Comparison of ENCODE assay signal across 19 cellular contexts in genomic region chrX:5726246-5726645, GRCh38.
DNase-seq lines count a peak whose midpoint lies in the region; ATAC-seq and TF ChIP-seq lines count a peak whose summit lies in the region.
"Had no signal": no experiment of that assay in that cellular context is flagged by ENCODE, and none has a peak within 500 bp of the region (broad histone marks: within the 10 kb centered on the region; RNA-seq: fewer than 3 reads in every experiment).

No MANE protein-coding gene starts in this region.

- no peak overlapping the region for H3K4me3 ChIP-seq in gastrocnemius medialis
- no peak overlapping the region for H3K4me3 ChIP-seq in PC-9
- H3K4me3 ChIP-seq: BLaER1, body of pancreas, colonic mucosa, left lung, tibial artery had no signal

- no peaks in the 10 kb centered on the region for H3K36me3 Mint-ChIP-seq in HFFc6 (ENCODE audit: low read depth)
- peaks cover 15% of the 10 kb centered on the region for H3K36me3 Mint-ChIP-seq in dendritic cell treated with granulocyte-macrophage colony-stimulating factor and Interleukin-4, amounts not matched to agents 40 ng/mL and 50 ng/mL, for 4 days (ENCODE audit: low read depth)
- H3K36me3 Mint-ChIP-seq in natural killer cell treated with Interleukin-12 subunit alpha and Interleukin-12 subunit beta and Interleukin-15 and Interleukin-18, amount 100 ng/mL, for 72 hours = no peaks in the 10 kb centered on the region

- H3K27ac ChIP-seq in gastrocnemius medialis (no peak overlapping the region), PC-9 (no peak overlapping the region)
- H3K27ac ChIP-seq: BLaER1, body of pancreas, colonic mucosa, left lung, tibial artery had no signal

- DNase-seq in HFFc6 = peak; percentile 1
- peak; percentile 32 to 65 for DNase-seq in NOMO-1 (lab: John Stamatoyannopoulos, UW; ENCODE audit: unreplicated experiment in 2 of 2)
- DNase-seq in gastrocnemius medialis = peak; percentile 2 to 12
- no peak for DNase-seq in PC-9
- no peak for DNase-seq in NCI-H748 (lab: John Stamatoyannopoulos, UW; ENCODE audit: unreplicated experiment)
- no peak for DNase-seq in natural killer cell treated with Interleukin-12 subunit alpha and Interleukin-12 subunit beta and Interleukin-15 and Interleukin-18, amount 100 ng/mL, for 72 hours (ENCODE audit: low spot score)
- no peak for DNase-seq in activated naive CD4-positive, alpha-beta T cell treated with Interleukin-2 at 50 U/mL for 16 hours
- DNase-seq: activated CD4-positive, alpha-beta T cell treated with anti-CD3 and anti-CD28 coated beads for 48 hours; activated naive CD4-positive, alpha-beta T cell treated with anti-CD3 and anti-CD28 coated beads for 36 hours; colonic mucosa; left lung; NCI-H1930; NCI-H446 treated with DMSO at 0.1 percent for 48 hours; small intestine had no signal

- CTCF ChIA-PET in PC-9 (lab: Charles Lee) = no interaction called here

- no peaks in the 10 kb centered on the region for H3K4me1 Mint-ChIP-seq in HFFc6 (ENCODE audit: low read depth)
- H3K4me1 Mint-ChIP-seq in dendritic cell treated with granulocyte-macrophage colony-stimulating factor and Interleukin-4, amounts not matched to agents 40 ng/mL and 50 ng/mL, for 4 days (ENCODE audit: low read depth) = peaks cover 17% of the 10 kb centered on the region
- no peaks in the 10 kb centered on the region for H3K4me1 Mint-ChIP-seq in natural killer cell treated with Interleukin-12 subunit alpha and Interleukin-12 subunit beta and Interleukin-15 and Interleukin-18, amount 100 ng/mL, for 72 hours (ENCODE audit: low read depth in 2 of 2)

- H3K79me2 ChIP-seq in PC-9 (ENCODE audit: low read depth) = no peaks in the 10 kb centered on the region

- no peaks in the 10 kb centered on the region for H3K27me3 Mint-ChIP-seq in HFFc6 (ENCODE audit: insufficient read depth)
- peaks cover 6% of the 10 kb centered on the region for H3K27me3 Mint-ChIP-seq in dendritic cell treated with granulocyte-macrophage colony-stimulating factor and Interleukin-4, amounts not matched to agents 40 ng/mL and 50 ng/mL, for 4 days
- no peaks in the 10 kb centered on the region for H3K27me3 Mint-ChIP-seq in natural killer cell treated with Interleukin-12 subunit alpha and Interleukin-12 subunit beta and Interleukin-15 and Interleukin-18, amount 100 ng/mL, for 72 hours

- BruUV-seq in PC-9 (replicated peaks; lab: Mats Ljungman, UMichigan) = no TSS peak

- peak overlapping the region; percentile 54; the same call in 1 of the 2 replicates for H3K27ac Mint-ChIP-seq in HFFc6
- H3K27ac Mint-ChIP-seq in dendritic cell treated with granulocyte-macrophage colony-stimulating factor and Interleukin-4, amounts not matched to agents 40 ng/mL and 50 ng/mL, for 4 days = peak overlapping the region; percentile 94
- H3K27ac Mint-ChIP-seq in natural killer cell treated with Interleukin-12 subunit alpha and Interleukin-12 subunit beta and Interleukin-15 and Interleukin-18, amount 100 ng/mL, for 72 hours = no peak overlapping the region
- H3K27ac Mint-ChIP-seq: activated naive CD4-positive, alpha-beta T cell treated with anti-CD3 and anti-CD28 coated beads for 36 hours had no signal

- H2AFZ ChIP-seq in PC-9 = no peak overlapping the region

- H3K4me2 ChIP-seq in PC-9 = no peak overlapping the region
- H3K4me2 ChIP-seq: BLaER1 had no signal

- intact Hi-C loops in dendritic cell treated with granulocyte-macrophage colony-stimulating factor and Interleukin-4, amounts not matched to agents 40 ng/mL and 50 ng/mL, for 4 days (cut with micrococcal nuclease) = loop anchor here (10.0 kb wide), 1 partner anchor 49 kb away; no protein-coding TSS in a partner anchor
- intact Hi-C loops in gastrocnemius medialis (cut with DNase I; ENCODE audit: low total_unique reads) (no loop called here), PC-9 (cut with micrococcal nuclease; ENCODE audit: unreplicated experiment) (no loop called here)

- ATAC-seq in gastrocnemius medialis = no peak
- ATAC-seq in natural killer cell treated with Interleukin-12 subunit alpha and Interleukin-12 subunit beta and Interleukin-15 and Interleukin-18, amount 100 ng/mL, for 72 hours = no peak
- ATAC-seq: body of pancreas, left lung, SK-N-SH treated with all-trans-retinoic acid at 6 μM for 48 hours had no signal

- no peaks in the 10 kb centered on the region for H3K9me2 ChIP-seq in PC-9 (ENCODE audit: insufficient read depth)

- H3K27me3 ChIP-seq in gastrocnemius medialis = no peaks in the 10 kb centered on the region
- H3K27me3 ChIP-seq in PC-9 (ENCODE audit: insufficient read depth, low read depth) = no peaks in the 10 kb centered on the region
- H3K27me3 ChIP-seq: BLaER1, body of pancreas, colonic mucosa, left lung, tibial artery had no signal

- POLR2A ChIA-PET in PC-9 (lab: Charles Lee; ENCODE audit: unreplicated experiment) = no interaction called here

- TF ChIP-seq POLR2A in gastrocnemius medialis (IDR thresholded peaks at IDR 0.05) = no peak

- no peaks in the 10 kb centered on the region for H4K20me1 ChIP-seq in PC-9 (ENCODE audit: insufficient read depth)
- H4K20me1 ChIP-seq: BLaER1 had no signal

- H3K9me3 ChIP-seq in gastrocnemius medialis (no peaks in the 10 kb centered on the region), PC-9 (ENCODE audit: insufficient read depth, low read depth) (no peaks in the 10 kb centered on the region)
- H3K9me3 ChIP-seq: BLaER1, body of pancreas, colonic mucosa, left lung, tibial artery had no signal

- H3K36me3 ChIP-seq in gastrocnemius medialis (no peaks in the 10 kb centered on the region), PC-9 (ENCODE audit: low read depth) (no peaks in the 10 kb centered on the region)
- H3K36me3 ChIP-seq: BLaER1, colonic mucosa, left lung, tibial artery had no signal

- H3F3A ChIP-seq in PC-9 (ENCODE audit: insufficient read depth, low read depth) = no peaks in the 10 kb centered on the region

- H3K9me3 Mint-ChIP-seq in HFFc6 = peaks cover 17% of the 10 kb centered on the region
- H3K9me3 Mint-ChIP-seq in dendritic cell treated with granulocyte-macrophage colony-stimulating factor and Interleukin-4, amounts not matched to agents 40 ng/mL and 50 ng/mL, for 4 days = peaks cover 17% of the 10 kb centered on the region
- peaks cover 17% of the 10 kb centered on the region for H3K9me3 Mint-ChIP-seq in natural killer cell treated with Interleukin-12 subunit alpha and Interleukin-12 subunit beta and Interleukin-15 and Interleukin-18, amount 100 ng/mL, for 72 hours
- H3K9me3 Mint-ChIP-seq: activated naive CD4-positive, alpha-beta T cell treated with anti-CD3 and anti-CD28 coated beads for 36 hours had no signal

- peak overlapping the region; percentile 50; the same call in 1 of the 2 replicates for H3K4me3 Mint-ChIP-seq in HFFc6
- peak overlapping the region; percentile 78 for H3K4me3 Mint-ChIP-seq in dendritic cell treated with granulocyte-macrophage colony-stimulating factor and Interleukin-4, amounts not matched to agents 40 ng/mL and 50 ng/mL, for 4 days
- H3K4me3 Mint-ChIP-seq in natural killer cell treated with Interleukin-12 subunit alpha and Interleukin-12 subunit beta and Interleukin-15 and Interleukin-18, amount 100 ng/mL, for 72 hours = no peak overlapping the region
- H3K4me3 Mint-ChIP-seq: activated naive CD4-positive, alpha-beta T cell treated with anti-CD3 and anti-CD28 coated beads for 36 hours had no signal

- TF ChIP-seq CTCF in HFFc6 (IDR thresholded peaks at IDR 0.05) = no peak
- no peak for TF ChIP-seq CTCF in gastrocnemius medialis (IDR thresholded peaks at IDR 0.05 in 4 of 5, conservative IDR thresholded peaks at IDR 0.05 in 1 of 5)
- TF ChIP-seq CTCF in PC-9 (conservative IDR thresholded peaks at IDR 0.05) = no peak

- in situ Hi-C loops in gastrocnemius medialis (cut with MboI; ENCODE audit: low sequenced_read_pairs in 4 of 4) = no loop called here

- H3K4me1 ChIP-seq in gastrocnemius medialis (no peaks in the 10 kb centered on the region), PC-9 (replicated peaks; ENCODE audit: insufficient read depth) (no peaks in the 10 kb centered on the region)
- H3K4me1 ChIP-seq: BLaER1, body of pancreas, colonic mucosa, left lung, tibial artery had no signal

Comparison
In these comparisons a context has a peak if more than half of its experiments do, and no peak if none do; other contexts are left out.
1. DNase-seq: peak in HFFc6 (single experiment), NOMO-1 (2 of 2) and gastrocnemius medialis (2 of 2); none in PC-9 (0 of 2), NCI-H748 (single experiment), natural killer cell treated with Interleukin-12 subunit alpha and Interleukin-12 subunit beta and Interleukin-15 and Interleukin-18, amount 100 ng/mL, for 72 hours (single experiment) and activated naive CD4-positive, alpha-beta T cell treated with Interleukin-2 at 50 U/mL for 16 hours (single experiment).
2. H3K27ac Mint-ChIP-seq: peak in HFFc6 (single experiment) and dendritic cell treated with granulocyte-macrophage colony-stimulating factor and Interleukin-4, amounts not matched to agents 40 ng/mL and 50 ng/mL, for 4 days (single experiment); none in natural killer cell treated with Interleukin-12 subunit alpha and Interleukin-12 subunit beta and Interleukin-15 and Interleukin-18, amount 100 ng/mL, for 72 hours (0 of 2).